In the genomic region with DNA sequence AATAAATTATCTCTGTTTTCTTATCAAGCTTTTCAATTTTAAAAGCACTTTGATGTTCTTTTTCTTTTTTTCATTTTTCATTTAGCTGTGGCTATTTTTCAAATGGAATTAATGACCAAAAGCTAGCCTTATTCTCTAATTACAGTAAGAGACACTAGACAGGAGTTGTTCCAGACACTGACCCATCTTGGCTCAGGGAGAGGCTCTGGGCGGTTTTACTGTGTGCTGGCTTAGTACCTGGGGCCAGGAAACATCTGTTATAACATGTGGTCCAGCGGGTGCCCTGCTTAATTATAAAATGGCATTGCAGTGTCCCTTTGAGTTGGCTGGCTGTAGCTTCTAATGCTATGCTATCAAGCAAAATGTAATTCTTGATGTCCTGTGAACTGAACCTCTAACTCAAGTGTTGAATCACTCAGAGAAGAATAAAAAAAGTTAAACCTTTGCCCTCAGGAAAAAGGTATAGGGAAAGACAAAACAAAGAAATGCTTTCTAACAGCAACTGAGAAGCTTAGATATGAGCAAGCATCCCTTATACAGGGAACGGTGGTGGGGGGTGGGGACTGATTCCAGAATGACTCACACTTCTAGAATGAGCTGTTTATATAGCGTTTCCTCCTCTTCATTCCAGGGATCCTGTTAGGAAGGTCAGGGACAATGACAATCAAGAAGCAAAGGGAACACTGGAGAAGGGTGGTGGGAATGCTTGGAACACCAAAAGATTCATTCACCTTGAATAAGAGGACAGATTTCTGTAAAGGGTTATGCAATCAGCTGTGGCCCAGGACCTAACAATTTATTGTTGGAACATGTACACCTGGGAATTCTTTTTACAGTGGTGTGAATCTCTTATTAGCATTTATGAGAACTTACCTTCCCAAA, we compare ENCODE assay signal across 9 cellular contexts. TPM values are rescaled to one million over a fixed set of nuclear protein-coding genes. Genes with fewer than 3 reads are reported as not detected.
DNase-seq lines count a peak whose midpoint lies in the region; ATAC-seq and TF ChIP-seq lines count a peak whose summit lies in the region.
"Had no signal": no experiment of that assay in that cellular context is flagged by ENCODE, and none has a peak within 500 bp of the region (broad histone marks: within the 10 kb centered on the region; RNA-seq: fewer than 3 reads in every experiment).

No MANE protein-coding gene starts in this region.

- peaks cover 0 to 12% of the 10 kb centered on the region in 2 donors for H3K4me1 ChIP-seq in lung (ENCODE audit: control insufficient read depth in 2 of 2, insufficient read depth in 2 of 2, low read length in 2 of 2)

- WGBS in lung, 2 donors, result 31 to 45% methylated on average over 4 of the region's 4 CpGs

- H3K36me3 Mint-ChIP-seq in stimulated activated effector memory CD8-positive, alpha-beta T cell treated with anti-CD3 and anti-CD28 coated beads, Interleukin-12 subunit alpha, Interleukin-12 subunit beta, amount 100 ng/mL, for 72 hours, result no peaks in the 10 kb centered on the region

- H3K4me3 Mint-ChIP-seq in stimulated activated effector memory CD8-positive, alpha-beta T cell treated with anti-CD3 and anti-CD28 coated beads, Interleukin-12 subunit alpha, Interleukin-12 subunit beta, amount 100 ng/mL, for 72 hours, result no peak overlapping the region

- no peak overlapping the region for H3K27ac Mint-ChIP-seq in stimulated activated effector memory CD8-positive, alpha-beta T cell treated with anti-CD3 and anti-CD28 coated beads, Interleukin-12 subunit alpha, Interleukin-12 subunit beta, amount 100 ng/mL, for 72 hours

- H3K27me3 ChIP-seq in lung (ENCODE audit: control insufficient read depth, insufficient read depth), result no peaks in the 10 kb centered on the region

- no peaks in the 10 kb centered on the region for H3K36me3 ChIP-seq in lung (ENCODE audit: control insufficient read depth in 2 of 2, insufficient read depth in 2 of 2, low read length in 2 of 2)

- DNase-seq in AG08395 (ENCODE audit: low spot score) (peak; percentile 67), LHCN-M2 (ENCODE audit: low read depth) (peak; percentile 72), dermis blood vessel endothelial cell (peak; percentile 96), lung (ENCODE audit: low spot score) (no peak), SKM-1 treated with dmso at 0.1 percent for 144 hours (lab: John Stamatoyannopoulos, UW; ENCODE audit: unreplicated experiment) (no peak)
- DNase-seq in stimulated activated effector memory CD8-positive, alpha-beta T cell treated with anti-CD3 and anti-CD28 coated beads, Interleukin-12 subunit alpha, Interleukin-12 subunit beta, amount 100 ng/mL, for 72 hours (ENCODE audit: low spot score in 2 of 2), result no peak
- DNase-seq: DND-41 had no signal

- H3K9me3 ChIP-seq in lung (ENCODE audit: control insufficient read depth in 2 of 2, insufficient read depth in 1 of 2, low read length in 1 of 2), result no peaks in the 10 kb centered on the region

- TF ChIP-seq CTCF in lung (IDR thresholded peaks at IDR 0.05; ENCODE audit: control extremely low read depth, extremely low read depth), result no peak

- peak overlapping the region; percentile 5 to 17 for H3K27ac ChIP-seq in lung (ENCODE audit: low read depth in 1 of 2, low read length in 1 of 2)

- peak; percentile 88 for ATAC-seq in lung (ENCODE audit: insufficient read depth, low FRiP score)
- ATAC-seq in GM21723 (IDR thresholded peaks at IDR 0.05; ENCODE audit: unreplicated experiment), result no peak
- no peak for ATAC-seq in stimulated activated effector memory CD8-positive, alpha-beta T cell treated with anti-CD3 and anti-CD28 coated beads, Interleukin-12 subunit alpha, Interleukin-12 subunit beta, amount 100 ng/mL, for 72 hours
- ATAC-seq in HG02610 (IDR thresholded peaks at IDR 0.05; ENCODE audit: unreplicated experiment), result no peak

- no peak overlapping the region for H3K4me3 ChIP-seq in lung

- H3K4me1 Mint-ChIP-seq in stimulated activated effector memory CD8-positive, alpha-beta T cell treated with anti-CD3 and anti-CD28 coated beads, Interleukin-12 subunit alpha, Interleukin-12 subunit beta, amount 100 ng/mL, for 72 hours, result no peaks in the 10 kb centered on the region

- peaks cover 5% of the 10 kb centered on the region for H3K9me3 Mint-ChIP-seq in stimulated activated effector memory CD8-positive, alpha-beta T cell treated with anti-CD3 and anti-CD28 coated beads, Interleukin-12 subunit alpha, Interleukin-12 subunit beta, amount 100 ng/mL, for 72 hours

RNA-seq across cellular contexts. Expression of a gene that starts 58.7 kb away (rescaled TPM):
- total RNA-seq in LHCN-M2 (2014; rRNA removed), result 9.0 and 13.0 TPM in 2 replicates
- 2.9 TPM for polyA plus RNA-seq in LHCN-M2 (2012)
- total RNA-seq in dermis blood vessel endothelial cell, result 153 and 193 TPM in 2 replicates
- total RNA-seq in lung, result 100 to 1,000 TPM in 1 of 2 donors, 10 to 100 TPM in 1; 89.2 to 189 TPM
- 10 to 100 TPM in 1 of 2 donors, 1 to 10 TPM in 1; 7.3 to 12.7 TPM for polyA plus RNA-seq in lung

Comparison
In these comparisons a context has a peak if more than half of its experiments do, and no peak if none do; other contexts are left out.
1. DNase-seq: peak in AG08395 (single experiment), LHCN-M2 (single experiment) and dermis blood vessel endothelial cell (single experiment); none in lung (single experiment), SKM-1 treated with dmso at 0.1 percent for 144 hours (single experiment) and stimulated activated effector memory CD8-positive, alpha-beta T cell treated with anti-CD3 and anti-CD28 coated beads, Interleukin-12 subunit alpha, Interleukin-12 subunit beta, amount 100 ng/mL, for 72 hours (0 of 2).